ENCODE assay signal across 10 cellular contexts in genomic region chr5:132663771-132664695, GRCh38. TPM values are rescaled to one million over a fixed set of nuclear protein-coding genes. Genes with fewer than 3 reads are reported as not detected.
DNase-seq lines count a peak whose midpoint lies in the region; ATAC-seq and TF ChIP-seq lines count a peak whose summit lies in the region.
"Had no signal": no experiment of that assay in that cellular context is flagged by ENCODE, and none has a peak within 500 bp of the region (broad histone marks: within the 10 kb centered on the region; RNA-seq: fewer than 3 reads in every experiment).

No MANE protein-coding gene starts in this region.

- H3K27ac ChIP-seq in CD8-positive, alpha-beta memory T cell (ENCODE audit: low read depth, low read length), result peak overlapping the region; percentile 85
- H3K27ac ChIP-seq: VCaP had no signal

- H3K27me3 ChIP-seq in CD8-positive, alpha-beta memory T cell (ENCODE audit: insufficient read depth, low read length, poor library complexity, severe bottlenecking), result no peaks in the 10 kb centered on the region

- peak overlapping the region; percentile 19 for H3K4me3 ChIP-seq in CD8-positive, alpha-beta memory T cell (ENCODE audit: low read length)
- H3K4me3 ChIP-seq in lower leg skin (ENCODE audit: low read depth, poor library complexity, severe bottlenecking), result no peak overlapping the region

- peaks cover under 1 to 3% of the 10 kb centered on the region in 2 donors for H3K27me3 Mint-ChIP-seq in CD8-positive, alpha-beta memory T cell
- no peaks in the 10 kb centered on the region for H3K27me3 Mint-ChIP-seq in activated T-helper 1 cell treated with anti-CD3 and anti-CD28 coated beads, Interleukin-12 subunit alpha, Interleukin-12 subunit beta, Interleukin-2, Interleukin-4 antibody, amounts not matched to agents 30 ng/mL and 10 ng/mL and 1 ng/mL, durations not matched to agents 14 hours and 24 hours and 36 hours (ENCODE audit: insufficient read depth)

- H3K4me1 Mint-ChIP-seq in CD8-positive, alpha-beta memory T cell, result peaks cover 23 to 42% (median 23%) of the 10 kb centered on the region in 3 donors
- H3K4me1 Mint-ChIP-seq in activated T-helper 1 cell treated with anti-CD3 and anti-CD28 coated beads, Interleukin-12 subunit alpha, Interleukin-12 subunit beta, Interleukin-2, Interleukin-4 antibody, amounts not matched to agents 30 ng/mL and 10 ng/mL and 1 ng/mL, durations not matched to agents 14 hours and 24 hours and 36 hours (ENCODE audit: low read depth), result peaks cover 75% of the 10 kb centered on the region

- intact Hi-C loops in activated T-helper 1 cell treated with anti-CD3 and anti-CD28 coated beads, Interleukin-12 subunit alpha, Interleukin-12 subunit beta, Interleukin-2, Interleukin-4 antibody, amounts not matched to agents 30 ng/mL and 10 ng/mL and 1 ng/mL, durations not matched to agents 14 hours and 24 hours and 36 hours (cut with micrococcal nuclease), result loop anchor here (1.0 to 5.0 kb wide), 8 partner anchors 10 to 562 kb away; no protein-coding TSS in a partner anchor
- intact Hi-C loops in lower leg skin (cut with DNase I; ENCODE audit: low total_unique reads), result no loop called here

- POLR2A ChIA-PET in CD8-positive, alpha-beta memory T cell (lab: Charles Lee), result no interaction called here

- H3K36me3 ChIP-seq in CD8-positive, alpha-beta memory T cell (ENCODE audit: insufficient read depth, low read length), result no peaks in the 10 kb centered on the region

- H3K4me1 ChIP-seq in CD8-positive, alpha-beta memory T cell (ENCODE audit: insufficient read depth, low read length), result peaks cover 28% of the 10 kb centered on the region

- H3K4me3 Mint-ChIP-seq in CD8-positive, alpha-beta memory T cell, result peak overlapping the region in 6 of 7 donors; percentile 42 to 90 (median 60)
- H3K4me3 Mint-ChIP-seq in activated T-helper 1 cell treated with anti-CD3 and anti-CD28 coated beads, Interleukin-12 subunit alpha, Interleukin-12 subunit beta, Interleukin-2, Interleukin-4 antibody, amounts not matched to agents 30 ng/mL and 10 ng/mL and 1 ng/mL, durations not matched to agents 14 hours and 24 hours and 36 hours, result peak overlapping the region; percentile 60

- 83 to 84% methylated on average over 13 of the region's 13 CpGs for WGBS in lower leg skin, 2 donors

- peak overlapping the region; percentile 83 to 98 (median 93) for H3K27ac Mint-ChIP-seq in CD8-positive, alpha-beta memory T cell
- peak overlapping the region; percentile 94 for H3K27ac Mint-ChIP-seq in activated T-helper 1 cell treated with anti-CD3 and anti-CD28 coated beads, Interleukin-12 subunit alpha, Interleukin-12 subunit beta, Interleukin-2, Interleukin-4 antibody, amounts not matched to agents 30 ng/mL and 10 ng/mL and 1 ng/mL, durations not matched to agents 14 hours and 24 hours and 36 hours

- H3K9me3 Mint-ChIP-seq in CD8-positive, alpha-beta memory T cell, result no peaks in the 10 kb centered on the region
- H3K9me3 Mint-ChIP-seq in activated T-helper 1 cell treated with anti-CD3 and anti-CD28 coated beads, Interleukin-12 subunit alpha, Interleukin-12 subunit beta, Interleukin-2, Interleukin-4 antibody, amounts not matched to agents 30 ng/mL and 10 ng/mL and 1 ng/mL, durations not matched to agents 14 hours and 24 hours and 36 hours, result no peaks in the 10 kb centered on the region

- CTCF ChIA-PET in CD8-positive, alpha-beta memory T cell (lab: Charles Lee), result no interaction called here

- ATAC-seq in GM19372 (IDR thresholded peaks at IDR 0.05; ENCODE audit: low read depth, unreplicated experiment), result peak; percentile 49
- ATAC-seq in HG03066 (IDR thresholded peaks at IDR 0.05; ENCODE audit: low read depth, unreplicated experiment), result peak; percentile 48
- no peak for ATAC-seq in omental fat pad (ENCODE audit: low FRiP score)
- ATAC-seq: left lobe of liver had no signal

- H3K36me3 Mint-ChIP-seq in CD8-positive, alpha-beta memory T cell, result no peaks in the 10 kb centered on the region
- H3K36me3 Mint-ChIP-seq in activated T-helper 1 cell treated with anti-CD3 and anti-CD28 coated beads, Interleukin-12 subunit alpha, Interleukin-12 subunit beta, Interleukin-2, Interleukin-4 antibody, amounts not matched to agents 30 ng/mL and 10 ng/mL and 1 ng/mL, durations not matched to agents 14 hours and 24 hours and 36 hours (ENCODE audit: low read depth), result peaks cover 3% of the 10 kb centered on the region

- DNase-seq in CD8-positive, alpha-beta memory T cell, result peak in 2 of 5 donors; percentile 31 to 55
- no peak for DNase-seq in activated T-helper 1 cell treated with anti-CD3 and anti-CD28 coated beads, Interleukin-12 subunit alpha, Interleukin-12 subunit beta, Interleukin-2, Interleukin-4 antibody, amounts not matched to agents 30 ng/mL and 10 ng/mL and 1 ng/mL, durations not matched to agents 14 hours and 24 hours and 36 hours (ENCODE audit: low spot score)
- DNase-seq in lower leg skin (ENCODE audit: low spot score in 2 of 2) (no peak), NCI-H187 (lab: John Stamatoyannopoulos, UW) (no peak), omental fat pad (ENCODE audit: low spot score) (no peak)
- DNase-seq in stimulated activated CD4-positive, alpha-beta T cell treated with anti-CD3 and anti-CD28 coated beads, Interleukin-1b, Interleukin-23, amount 100 ng/mL, for 48 hours, result no peak

- no peak for TF ChIP-seq CTCF in lower leg skin (IDR thresholded peaks at IDR 0.05)
- TF ChIP-seq CTCF in omental fat pad (IDR thresholded peaks at IDR 0.05), result no peak

- no peaks in the 10 kb centered on the region for H3K9me3 ChIP-seq in CD8-positive, alpha-beta memory T cell (ENCODE audit: low read length)

- TF ChIP-seq POLR2A in lower leg skin (IDR thresholded peaks at IDR 0.05), result no peak

RNA-seq across cellular contexts. Expression of gene IL13, which starts 6.1 kb away (rescaled TPM):
- 10 to 100 TPM; 65.3 to 69.0 TPM for total RNA-seq in CD8-positive, alpha-beta memory T cell
- not detected for polyA plus RNA-seq in CD8-positive, alpha-beta memory T cell
- 294 and 308 TPM in 2 replicates for total RNA-seq in activated T-helper 1 cell treated with anti-CD3 and anti-CD28 coated beads, Interleukin-12 subunit alpha, Interleukin-12 subunit beta, Interleukin-2, Interleukin-4 antibody, amounts not matched to agents 30 ng/mL and 10 ng/mL and 1 ng/mL, durations not matched to agents 14 hours and 24 hours and 36 hours
- total RNA-seq in lower leg skin, result not detected
- 1 to 10 TPM in 1 of 4 donors, under 1 TPM in 1, not detected in 2; 0.24 to 1.1 TPM for total RNA-seq in omental fat pad
- total RNA-seq: left lobe of liver had no signal

RNA-seq across cellular contexts. Expression of gene IL4, which starts 9.8 kb away (rescaled TPM):
- 1 to 10 TPM; 6.4 to 6.8 TPM for total RNA-seq in CD8-positive, alpha-beta memory T cell
- not detected for polyA plus RNA-seq in CD8-positive, alpha-beta memory T cell
- 56.9 and 57.1 TPM in 2 replicates for total RNA-seq in activated T-helper 1 cell treated with anti-CD3 and anti-CD28 coated beads, Interleukin-12 subunit alpha, Interleukin-12 subunit beta, Interleukin-2, Interleukin-4 antibody, amounts not matched to agents 30 ng/mL and 10 ng/mL and 1 ng/mL, durations not matched to agents 14 hours and 24 hours and 36 hours
- total RNA-seq in lower leg skin, result not detected
- total RNA-seq in omental fat pad, result not detected
- total RNA-seq: left lobe of liver had no signal

Comparison
In these comparisons a context has a peak if more than half of its experiments do, and no peak if none do; other contexts are left out.
1. RNA of gene IL13, which starts 6.1 kb away (total RNA-seq): 294 to 308 TPM in activated T-helper 1 cell treated with anti-CD3 and anti-CD28 coated beads, Interleukin-12 subunit alpha, Interleukin-12 subunit beta, Interleukin-2, Interleukin-4 antibody, amounts not matched to agents 30 ng/mL and 10 ng/mL and 1 ng/mL, durations not matched to agents 14 hours and 24 hours and 36 hours and 65.3 to 69.0 TPM in CD8-positive, alpha-beta memory T cell; 0.24 to 1.1 TPM in omental fat pad and not detected in lower leg skin; every median in the first group is over 10 times any median in the second.
2. RNA of gene IL4, which starts 9.8 kb away (total RNA-seq): 56.9 to 57.1 TPM in activated T-helper 1 cell treated with anti-CD3 and anti-CD28 coated beads, Interleukin-12 subunit alpha, Interleukin-12 subunit beta, Interleukin-2, Interleukin-4 antibody, amounts not matched to agents 30 ng/mL and 10 ng/mL and 1 ng/mL, durations not matched to agents 14 hours and 24 hours and 36 hours and 6.4 to 6.8 TPM in CD8-positive, alpha-beta memory T cell; not detected in lower leg skin and not detected in omental fat pad; every median in the first group is over 4 times any median in the second.